Comparison of ENCODE assay signal across 14 cellular contexts in the genomic region with DNA sequence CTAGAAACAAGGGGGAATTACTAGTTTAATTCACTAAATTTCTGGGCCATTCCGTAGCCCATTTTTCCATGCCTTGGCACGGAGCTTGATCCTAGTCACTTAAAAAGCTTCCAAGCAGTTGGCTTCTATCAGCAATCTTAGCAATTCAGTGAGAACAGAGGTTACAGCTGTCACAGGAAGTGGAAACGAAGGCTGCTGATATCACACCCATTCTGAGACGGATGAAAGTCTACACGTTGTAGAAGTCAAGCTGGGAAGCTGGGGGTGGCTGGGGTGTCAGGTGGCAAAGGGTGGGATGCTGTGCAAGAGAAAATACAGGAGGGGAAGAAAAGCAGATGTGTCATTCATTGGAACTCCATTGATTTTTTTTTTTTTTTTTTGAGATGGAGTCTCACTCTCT. TPM values are rescaled to one million over a fixed set of nuclear protein-coding genes. Genes with fewer than 3 reads are reported as not detected.
A peak's percentile ranks its signal among the peaks of the same experiment; 100 is the strongest.
DNase-seq lines count a peak whose midpoint lies in the region; ATAC-seq, FAIRE-seq and TF ChIP-seq lines count a peak whose summit lies in the region.
"Had no signal": no experiment of that assay in that cellular context is flagged by ENCODE, and none has a peak within 500 bp of the region (broad histone marks: within the 10 kb centered on the region; RNA-seq: fewer than 3 reads in every experiment).

No MANE protein-coding gene starts in this region.

- H3K36me3 ChIP-seq in neural cell (ENCODE audit: insufficient read depth, low read length) = no peaks in the 10 kb centered on the region
- H3K36me3 ChIP-seq in pancreas = no peaks in the 10 kb centered on the region
- H3K36me3 ChIP-seq: neutrophil had no signal

- H3K4me2 ChIP-seq in neural cell (ENCODE audit: low read length) = no peak overlapping the region

- FAIRE-seq in pancreas (lab: Jason Lieb, UNC) = no peak
- FAIRE-seq: D721Med had no signal

- no peak overlapping the region for H2AFZ ChIP-seq in neural cell (ENCODE audit: low read depth, low read length)

- H3K4me3 ChIP-seq in neural cell (ENCODE audit: low read length) = no peak overlapping the region
- no peak overlapping the region for H3K4me3 ChIP-seq in pancreas

- peaks cover 4% of the 10 kb centered on the region for H3K27me3 Mint-ChIP-seq in activated T-cell treated with anti-CD3 and anti-CD28 coated beads, Interleukin-2, amount 50 U/mL, for 4 hours (ENCODE audit: low read depth)
- H3K27me3 Mint-ChIP-seq in central memory CD8-positive, alpha-beta T cell = no peaks in the 10 kb centered on the region

- no peaks in the 10 kb centered on the region for H3K79me2 ChIP-seq in neural cell (replicated peaks; ENCODE audit: insufficient read depth, low read length)

- no peak for TF ChIP-seq RAD21 in neural cell (conservative IDR thresholded peaks at IDR 0.05)

- intact Hi-C loops in pancreas (cut with DNase I) = no loop called here

- 62 to 69% methylated on average over 5 of the region's 5 CpGs for WGBS in pancreas, 2 donors

- peak overlapping the region; percentile 8 for H3K4me3 Mint-ChIP-seq in activated T-cell treated with anti-CD3 and anti-CD28 coated beads, Interleukin-2, amount 50 U/mL, for 4 hours
- H3K4me3 Mint-ChIP-seq in central memory CD8-positive, alpha-beta T cell = peak overlapping the region; percentile 39

- peak; percentile 23 to 46 for ATAC-seq in activated T-cell treated with anti-CD3 and anti-CD28 coated beads, Interleukin-2, amount 50 U/mL, for 4 hours
- peak; percentile 71 for ATAC-seq in central memory CD8-positive, alpha-beta T cell (replicated peaks; ENCODE audit: extremely low read depth, poor library complexity, severe bottlenecking)
- no peak for ATAC-seq in pancreas

- H3F3A ChIP-seq in neural cell (ENCODE audit: insufficient read depth, low read length, poor library complexity, severe bottlenecking) = no peaks in the 10 kb centered on the region

- H3K9ac ChIP-seq in neural cell (ENCODE audit: low read length) = no peak overlapping the region

- no peaks in the 10 kb centered on the region for H3K9me2 ChIP-seq in neural cell (ENCODE audit: insufficient read depth, low read length)

- H4K20me1 ChIP-seq in neural cell (ENCODE audit: insufficient read depth) = no peaks in the 10 kb centered on the region

- peaks cover 0 to 7% (median 0%) of the 10 kb centered on the region in 3 donors for H3K4me1 ChIP-seq in pancreas

- no peaks in the 10 kb centered on the region for H3K36me3 Mint-ChIP-seq in activated T-cell treated with anti-CD3 and anti-CD28 coated beads, Interleukin-2, amount 50 U/mL, for 4 hours (ENCODE audit: insufficient read depth)
- H3K36me3 Mint-ChIP-seq in central memory CD8-positive, alpha-beta T cell (ENCODE audit: insufficient read depth) = no peaks in the 10 kb centered on the region

- peaks cover 18% of the 10 kb centered on the region for H3K4me1 Mint-ChIP-seq in activated T-cell treated with anti-CD3 and anti-CD28 coated beads, Interleukin-2, amount 50 U/mL, for 4 hours (ENCODE audit: low read depth)
- peaks cover 28% of the 10 kb centered on the region for H3K4me1 Mint-ChIP-seq in central memory CD8-positive, alpha-beta T cell

- TF ChIP-seq CTCF in neural cell (IDR thresholded peaks at IDR 0.05; ENCODE audit: poor library complexity, severe bottlenecking) (no peak), pancreas (IDR thresholded peaks at IDR 0.05) (no peak)

- H3K9me3 ChIP-seq in neural cell (ENCODE audit: low read length) = no peaks in the 10 kb centered on the region
- no peaks in the 10 kb centered on the region for H3K9me3 ChIP-seq in pancreas
- H3K9me3 ChIP-seq: neutrophil had no signal

- no peak for TF ChIP-seq EP300 in neural cell (conservative IDR thresholded peaks at IDR 0.05; ENCODE audit: poor library complexity, severe bottlenecking)

- no peak overlapping the region for H3K27ac ChIP-seq in neural cell (ENCODE audit: low read length)
- no peak overlapping the region for H3K27ac ChIP-seq in pancreas
- H3K27ac ChIP-seq: neutrophil had no signal

- TF ChIP-seq POLR2A in erythroblast (IDR thresholded peaks at IDR 0.05; ENCODE audit: low read length) = no peak

- H3K27me3 ChIP-seq in neural cell (ENCODE audit: insufficient read depth, low read depth, low read length) (peaks cover 7% of the 10 kb centered on the region), pancreas (no peaks in the 10 kb centered on the region)

- DNase-seq in activated T-cell treated with anti-CD3 and anti-CD28 coated beads, Interleukin-2, amount 50 U/mL, for 4 hours = no peak
- DNase-seq in activated T-cell treated with anti-CD3 and anti-CD28 coated beads, Interleukin-2, amount 50 U/mL, for 1 hour = no peak
- peak; percentile 22 for DNase-seq in OCI-M1 (lab: John Stamatoyannopoulos, UW)
- no peak for DNase-seq in central memory CD8-positive, alpha-beta T cell (ENCODE audit: low spot score in 2 of 2)
- no peak for DNase-seq in NCI-H1417 (lab: John Stamatoyannopoulos, UW)
- DNase-seq in erythroblast (lab: John Stamatoyannopoulos, UW) = no peak
- DNase-seq in pancreas = no peak
- DNase-seq: aorta; NCI-H526 treated with DMSO at 0.1 percent for 48 hours; RPMI8226; stimulated activated CD4-positive, alpha-beta T cell treated with anti-CD3 and anti-CD28 coated beads, Interleukin-12 subunit alpha, Interleukin-12 subunit beta, amount 100 ng/mL, for 4 hours had no signal

- H3K9me3 Mint-ChIP-seq in activated T-cell treated with anti-CD3 and anti-CD28 coated beads, Interleukin-2, amount 50 U/mL, for 4 hours = no peaks in the 10 kb centered on the region
- no peaks in the 10 kb centered on the region for H3K9me3 Mint-ChIP-seq in central memory CD8-positive, alpha-beta T cell

- peak overlapping the region; percentile 54 for H3K27ac Mint-ChIP-seq in central memory CD8-positive, alpha-beta T cell (ENCODE audit: low read depth)

TF ChIP-seq in neural cell, 6 proteins besides CTCF, POLR2A, EP300 and RAD21:
- no peak for TF ChIP-seq EZH2 (IDR thresholded peaks at IDR 0.05; ENCODE audit: borderline replicate concordance, insufficient read depth, low read length, poor library complexity, severe bottlenecking)
- TF ChIP-seq, protein P1, sequence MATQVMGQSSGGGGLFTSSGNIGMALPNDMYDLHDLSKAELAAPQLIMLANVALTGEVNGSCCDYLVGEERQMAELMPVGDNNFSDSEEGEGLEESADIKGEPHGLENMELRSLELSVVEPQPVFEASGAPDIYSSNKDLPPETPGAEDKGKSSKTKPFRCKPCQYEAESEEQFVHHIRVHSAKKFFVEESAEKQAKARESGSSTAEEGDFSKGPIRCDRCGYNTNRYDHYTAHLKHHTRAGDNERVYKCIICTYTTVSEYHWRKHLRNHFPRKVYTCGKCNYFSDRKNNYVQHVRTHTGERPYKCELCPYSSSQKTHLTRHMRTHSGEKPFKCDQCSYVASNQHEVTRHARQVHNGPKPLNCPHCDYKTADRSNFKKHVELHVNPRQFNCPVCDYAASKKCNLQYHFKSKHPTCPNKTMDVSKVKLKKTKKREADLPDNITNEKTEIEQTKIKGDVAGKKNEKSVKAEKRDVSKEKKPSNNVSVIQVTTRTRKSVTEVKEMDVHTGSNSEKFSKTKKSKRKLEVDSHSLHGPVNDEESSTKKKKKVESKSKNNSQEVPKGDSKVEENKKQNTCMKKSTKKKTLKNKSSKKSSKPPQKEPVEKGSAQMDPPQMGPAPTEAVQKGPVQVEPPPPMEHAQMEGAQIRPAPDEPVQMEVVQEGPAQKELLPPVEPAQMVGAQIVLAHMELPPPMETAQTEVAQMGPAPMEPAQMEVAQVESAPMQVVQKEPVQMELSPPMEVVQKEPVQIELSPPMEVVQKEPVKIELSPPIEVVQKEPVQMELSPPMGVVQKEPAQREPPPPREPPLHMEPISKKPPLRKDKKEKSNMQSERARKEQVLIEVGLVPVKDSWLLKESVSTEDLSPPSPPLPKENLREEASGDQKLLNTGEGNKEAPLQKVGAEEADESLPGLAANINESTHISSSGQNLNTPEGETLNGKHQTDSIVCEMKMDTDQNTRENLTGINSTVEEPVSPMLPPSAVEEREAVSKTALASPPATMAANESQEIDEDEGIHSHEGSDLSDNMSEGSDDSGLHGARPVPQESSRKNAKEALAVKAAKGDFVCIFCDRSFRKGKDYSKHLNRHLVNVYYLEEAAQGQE (IDR thresholded peaks at IDR 0.05; ENCODE audit: borderline replicate concordance) = peak; percentile 36
- TF ChIP-seq POLR2AphosphoS5 (IDR thresholded peaks at IDR 0.05) = no peak

RNA-seq across cellular contexts. Expression of gene STMN1, which starts 11.8 kb away (rescaled TPM):
- total RNA-seq in activated T-cell treated with anti-CD3 and anti-CD28 coated beads, Interleukin-2, amount 50 U/mL, for 4 hours = 10 to 100 TPM; 68.0 to 94.8 (median 80.0) TPM
- polyA plus RNA-seq in neural cell (1,834 and 1,950 TPM in 2 replicates), pancreas (10 to 100 TPM; 16.2 to 58.0 TPM)
- polyA minus RNA-seq in neural cell = 377 and 462 TPM in 2 replicates
- 10 to 100 TPM in 3 of 6 donors, 1 to 10 TPM in 3; 3.3 to 40.3 (median 8.7) TPM for total RNA-seq in pancreas

RNA-seq across cellular contexts. Expression of gene PAQR7, which starts 42.5 kb away (rescaled TPM):
- total RNA-seq in activated T-cell treated with anti-CD3 and anti-CD28 coated beads, Interleukin-2, amount 50 U/mL, for 4 hours = 1 to 10 TPM; 4.5 to 7.5 (median 5.4) TPM
- polyA plus RNA-seq in neural cell (2.9 and 4.1 TPM in 2 replicates), pancreas (1 to 10 TPM; 4.4 to 5.7 TPM)
- 4.6 and 4.9 TPM in 2 replicates for polyA minus RNA-seq in neural cell
- total RNA-seq in pancreas = 10 to 100 TPM in 1 of 6 donors, 1 to 10 TPM in 5; 3.2 to 13.0 (median 4.4) TPM

RNA-seq across cellular contexts. Expression of gene AUNIP, which starts 58.7 kb away (rescaled TPM):
- total RNA-seq in activated T-cell treated with anti-CD3 and anti-CD28 coated beads, Interleukin-2, amount 50 U/mL, for 4 hours = 1 to 10 TPM; 4.1 to 4.6 (median 4.5) TPM
- polyA plus RNA-seq in neural cell = 0.48 TPM in 1 of 2 replicates, not detected in the other
- 0.58 TPM in 1 of 2 replicates, not detected in the other for polyA minus RNA-seq in neural cell
- total RNA-seq in pancreas = under 1 TPM in 4 of 6 donors, not detected in 2; 0.19 to 0.37 (median 0.29) TPM
- polyA plus RNA-seq in pancreas = not detected
- total RNA-seq: aorta had no signal
- polyA plus RNA-seq: aorta had no signal

Comparison
In these comparisons a context has a peak if more than half of its experiments do, and no peak if none do; other contexts are left out.
1. ATAC-seq: peak in activated T-cell treated with anti-CD3 and anti-CD28 coated beads, Interleukin-2, amount 50 U/mL, for 4 hours (2 of 2) and central memory CD8-positive, alpha-beta T cell (single experiment); none in pancreas (0 of 4).